15 cellular contexts compared by ENCODE assay signal in the genomic region with DNA sequence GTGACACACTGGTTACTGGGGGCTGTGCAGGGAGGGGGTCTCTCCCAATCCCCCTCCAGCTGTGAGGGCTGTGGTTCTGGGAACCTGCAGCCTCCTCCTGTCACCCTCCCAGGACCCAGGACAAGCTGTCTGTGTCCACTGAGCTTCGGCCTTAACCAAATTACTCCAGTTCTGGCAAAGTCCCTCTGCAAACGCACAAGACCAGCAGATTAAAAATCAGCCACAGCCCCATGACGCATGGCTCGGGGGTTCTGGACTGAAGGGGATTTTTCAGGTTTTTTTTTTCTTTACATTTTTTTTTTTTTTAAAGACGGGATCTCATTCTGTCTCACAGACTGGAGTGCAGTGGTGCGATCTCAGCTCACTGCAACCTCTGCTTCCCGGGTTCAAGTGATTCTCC. TPM values are rescaled to one million over a fixed set of nuclear protein-coding genes. Genes with fewer than 3 reads are reported as not detected.
DNase-seq lines count a peak whose midpoint lies in the region; ATAC-seq, FAIRE-seq and TF ChIP-seq lines count a peak whose summit lies in the region.
"Had no signal": no experiment of that assay in that cellular context is flagged by ENCODE, and none has a peak within 500 bp of the region (broad histone marks: within the 10 kb centered on the region; RNA-seq: fewer than 3 reads in every experiment).

No MANE protein-coding gene starts in this region.

- ATAC-seq in HG02798 (IDR thresholded peaks at IDR 0.05; ENCODE audit: poor library complexity, unreplicated experiment), result peak; percentile 39
- ATAC-seq in gastrocnemius medialis, result no peak
- no peak for ATAC-seq in mucosa of descending colon
- ATAC-seq: activated CD4-positive, CD25-positive, alpha-beta regulatory T cell treated with anti-CD3 and anti-CD28 coated beads, Interleukin-2, amount 50 U/mL, for 24 hours; activated CD8-positive, alpha-beta memory T cell treated with anti-CD3 and anti-CD28 coated beads, Interleukin-2, amount 10 ng/mL, durations not matched to agents 7 days and 5 days; naive thymus-derived CD8-positive, alpha-beta T cell had no signal

- TF ChIP-seq POLR2A in gastrocnemius medialis (IDR thresholded peaks at IDR 0.05) (no peak), GM12891 (IDR thresholded peaks at IDR 0.05; ENCODE audit: low read depth, low read length) (no peak)

- H3K27ac ChIP-seq in gastrocnemius medialis, result peak overlapping the region; percentile 65 to 79 (median 70)
- H3K27ac ChIP-seq in kidney (ENCODE audit: low read depth in 2 of 2, low read length in 2 of 2), result no peak overlapping the region
- H3K27ac ChIP-seq: brain microvascular endothelial cell had no signal

- no peak overlapping the region for H3K9ac ChIP-seq in kidney (ENCODE audit: low read length in 2 of 2)

- no peaks in the 10 kb centered on the region for H3K36me3 ChIP-seq in gastrocnemius medialis
- no peaks in the 10 kb centered on the region for H3K36me3 ChIP-seq in kidney (ENCODE audit: control insufficient read depth in 1 of 2, insufficient read depth in 2 of 2, low read length in 2 of 2)
- H3K36me3 ChIP-seq in mucosa of descending colon (ENCODE audit: low read depth), result no peaks in the 10 kb centered on the region
- H3K36me3 ChIP-seq: brain microvascular endothelial cell had no signal

- H3K9me3 ChIP-seq in gastrocnemius medialis, result no peaks in the 10 kb centered on the region
- no peaks in the 10 kb centered on the region for H3K9me3 ChIP-seq in kidney (ENCODE audit: control insufficient read depth in 1 of 2, low read length in 2 of 2)
- H3K9me3 ChIP-seq in mucosa of descending colon, result no peaks in the 10 kb centered on the region

- TF ChIP-seq CTCF in fibroblast of the aortic adventitia (IDR thresholded peaks at IDR 0.05; ENCODE audit: insufficient read depth, low read length), result no peak
- TF ChIP-seq CTCF in gastrocnemius medialis (IDR thresholded peaks at IDR 0.05 in 4 of 5, conservative IDR thresholded peaks at IDR 0.05 in 1 of 5), result no peak
- no peak for TF ChIP-seq CTCF in kidney (IDR thresholded peaks at IDR 0.05; ENCODE audit: borderline replicate concordance, extremely low read depth, insufficient read depth)
- TF ChIP-seq CTCF in mucosa of descending colon (IDR thresholded peaks at IDR 0.05), result no peak

- in situ Hi-C loops in gastrocnemius medialis (cut with MboI; ENCODE audit: low sequenced_read_pairs in 4 of 4), result no loop called here

- DNase-seq in AG08395 (ENCODE audit: low spot score), result peak; percentile 32
- DNase-seq in fibroblast of the aortic adventitia (ENCODE audit: low read depth), result peak; percentile 83
- no peak for DNase-seq in gastrocnemius medialis
- no peak for DNase-seq in kidney
- no peak for DNase-seq in mucosa of descending colon
- no peak for DNase-seq in GM12891 (ENCODE audit: insufficient read length, low spot score)
- no peak for DNase-seq in activated naive CD4-positive, alpha-beta T cell treated with Interleukin-2 at 50 U/mL for 16 hours
- DNase-seq: activated CD8-positive, alpha-beta memory T cell treated with anti-CD3 and anti-CD28 coated beads, Interleukin-2, amount 10 ng/mL, durations not matched to agents 7 days and 5 days; activated gamma-delta T cell treated with Interleukin-2 at 50 U/mL for 16 hours; brain microvascular endothelial cell; naive thymus-derived CD8-positive, alpha-beta T cell; stimulated activated CD4-positive, alpha-beta T cell treated with anti-CD3 and anti-CD28 coated beads, Interleukin-2, amount 100 ng/mL, for 48 hours had no signal

- H3K4me3 ChIP-seq in fibroblast of the aortic adventitia (ENCODE audit: low read depth, low read length) (no peak overlapping the region), gastrocnemius medialis (no peak overlapping the region), kidney (ENCODE audit: low read length in 2 of 2) (no peak overlapping the region), mucosa of descending colon (no peak overlapping the region)

- H3K4me1 ChIP-seq in gastrocnemius medialis (peaks cover 9 to 11% of the 10 kb centered on the region in 2 donors), kidney (ENCODE audit: control insufficient read depth in 1 of 2, insufficient read depth in 1 of 2, low read depth in 1 of 2, low read length in 2 of 2) (peaks cover 0 to 6% of the 10 kb centered on the region in 2 donors), mucosa of descending colon (ENCODE audit: low read depth) (no peaks in the 10 kb centered on the region)

- no peaks in the 10 kb centered on the region for H3K27me3 ChIP-seq in gastrocnemius medialis
- H3K27me3 ChIP-seq: brain microvascular endothelial cell had no signal

- FAIRE-seq in kidney (lab: Jason Lieb, UNC) (no peak), GM12891 (lab: Jason Lieb, UNC) (no peak)

- intact Hi-C loops in gastrocnemius medialis (cut with DNase I; ENCODE audit: low total_unique reads), result loop anchor here (10.0 kb wide), 1 partner anchor 1288 kb away; the partner anchor contains the start of genes ACO2 and PHF5A
- intact Hi-C loops in kidney (cut with DNase I), result no loop called here
- intact Hi-C loops in mucosa of descending colon (cut with DNase I, micrococcal nuclease), result no loop called here

TF ChIP-seq in GM12891, 5 proteins besides CTCF, POLR2A, EP300 and RAD21:
- no peak for TF ChIP-seq POLR2AphosphoS5 (IDR thresholded peaks at IDR 0.05; ENCODE audit: low read depth, low read length)
- no peak for TF ChIP-seq SPI1 (IDR thresholded peaks at IDR 0.05; ENCODE audit: low read depth, low read length)
- no peak for TF ChIP-seq TAF1 (IDR thresholded peaks at IDR 0.05; ENCODE audit: low read depth, low read length)
- TF ChIP-seq POU2F2 (IDR thresholded peaks at IDR 0.05; ENCODE audit: low read depth, low read length), result no peak
- no peak for TF ChIP-seq PAX5 (IDR thresholded peaks at IDR 0.05; ENCODE audit: insufficient read depth, low read length, severe bottlenecking)

RNA-seq across cellular contexts. Expression of gene A4GALT, which starts 32.2 kb away (rescaled TPM):
- total RNA-seq in fibroblast of the aortic adventitia (ENCODE audit: low replicate concordance), result 18.2 and 22.2 TPM in 2 replicates
- total RNA-seq in gastrocnemius medialis, result 10 to 100 TPM in 2 of 4 donors, 1 to 10 TPM in 2; 5.8 to 13.3 (median 8.6) TPM
- total RNA-seq in kidney, result 186 TPM
- polyA plus RNA-seq in kidney (ENCODE audit: insufficient read depth, low read depth, low replicate concordance), result 76.2 TPM
- 10 to 100 TPM in 1 of 3 donors, 1 to 10 TPM in 2; 4.0 to 29.8 (median 9.3) TPM for total RNA-seq in mucosa of descending colon
- 11.9 TPM for polyA plus RNA-seq in GM12891 (2012; ENCODE audit: low read depth, missing spikeins)
- total RNA-seq: naive thymus-derived CD8-positive, alpha-beta T cell had no signal
- polyA plus RNA-seq: IgD-negative memory B cell; naive thymus-derived CD8-positive, alpha-beta T cell had no signal

Comparison
In these comparisons a context has a peak if more than half of its experiments do, and no peak if none do; other contexts are left out.
1. DNase-seq: peak in AG08395 (single experiment) and fibroblast of the aortic adventitia (single experiment); none in gastrocnemius medialis (0 of 2), kidney (single experiment), mucosa of descending colon (0 of 3), GM12891 (single experiment) and activated naive CD4-positive, alpha-beta T cell treated with Interleukin-2 at 50 U/mL for 16 hours (single experiment).
2. H3K27ac ChIP-seq: peak in gastrocnemius medialis (4 of 4); none in kidney (0 of 2).